8 cellular contexts compared by ENCODE assay signal in genomic region chr19:6730153-6730804, GRCh38. TPM values are rescaled to one million over a fixed set of nuclear protein-coding genes. Genes with fewer than 3 reads are reported as not detected.
DNase-seq lines count a peak whose midpoint lies in the region; ATAC-seq and TF ChIP-seq lines count a peak whose summit lies in the region.

No MANE protein-coding gene starts in this region.

- no peak overlapping the region for H3K27ac ChIP-seq in SJCRH30

- intact Hi-C loops in posterior cingulate gyrus (cut with DNase I) (no loop called here), Caco-2 (cut with micrococcal nuclease; ENCODE audit: unreplicated experiment) (no loop called here)

- CTCF ChIA-PET in Caco-2 (lab: Charles Lee), result no interaction called here

- TF ChIP-seq CTCF in Caco-2 (IDR thresholded peaks at IDR 0.05; ENCODE audit: insufficient read depth in 1 of 2, low read depth in 1 of 2, low read length in 1 of 2, severe bottlenecking in 1 of 2, unreplicated experiment in 1 of 2) (no peak), GM13977 (IDR thresholded peaks at IDR 0.05; ENCODE audit: extremely low read depth, insufficient read depth, missing control alignments) (no peak)

- H3K4me3 Mint-ChIP-seq in Caco-2 (ENCODE audit: unreplicated experiment), result no peak overlapping the region

- H3K4me3 ChIP-seq in SJCRH30 (no peak overlapping the region), Caco-2 (ENCODE audit: low read depth, low read length) (no peak overlapping the region)

- no peaks in the 10 kb centered on the region for H3K4me1 Mint-ChIP-seq in Caco-2 (ENCODE audit: low read depth, unreplicated experiment)

- no peak for TF ChIP-seq POLR2A in erythroblast (IDR thresholded peaks at IDR 0.05; ENCODE audit: low read length)

- no peaks in the 10 kb centered on the region; the same call in 1 of the 2 replicates for H3K27me3 ChIP-seq in SJCRH30
- H3K27me3 ChIP-seq in Caco-2 (replicated peaks; ENCODE audit: control insufficient read depth, insufficient read depth, low read length), result no peaks in the 10 kb centered on the region

- in situ Hi-C loops in GM13977 (cut with MboI; ENCODE audit: low pct_unique_long_range_greater_than_20kb, low sequenced_read_pairs, unreplicated experiment), result loop anchor here (10.0 kb wide), 1 partner anchor 205 kb away; no protein-coding TSS in a partner anchor

- BruUV-seq in Caco-2 (replicated peaks; lab: Mats Ljungman, UMichigan), result no TSS peak

- no peak overlapping the region for H3K27ac Mint-ChIP-seq in Caco-2 (ENCODE audit: unreplicated experiment)

- H3K4me1 ChIP-seq in SJCRH30 (no peaks in the 10 kb centered on the region), Caco-2 (no peaks in the 10 kb centered on the region)

- no peak for ATAC-seq in GM19395 (IDR thresholded peaks at IDR 0.05; ENCODE audit: unreplicated experiment)

- peaks cover 11% of the 10 kb centered on the region for H3K36me3 Mint-ChIP-seq in Caco-2 (ENCODE audit: insufficient read depth, unreplicated experiment)

- DNase-seq in Daoy (ENCODE audit: low read depth) (peak; percentile 32), SJCRH30 (peak; percentile 32 to 38), erythroblast (lab: John Stamatoyannopoulos, UW) (peak; percentile 85 to 89), posterior cingulate gyrus (peak in 6 of 10 donors; percentile 27 to 93 (median 50)), Caco-2 (no peak), NCI-H1092 (lab: John Stamatoyannopoulos, UW) (no peak), GM13977 (ENCODE audit: low spot score) (no peak)

- H3K36me3 ChIP-seq in SJCRH30 (no peaks in the 10 kb centered on the region), Caco-2 (ENCODE audit: control insufficient read depth, insufficient read depth, low read length) (no peaks in the 10 kb centered on the region; the same call in 1 of the 2 replicates)

- H3K9me3 ChIP-seq in SJCRH30 (replicated peaks), result no peaks in the 10 kb centered on the region
- no peaks in the 10 kb centered on the region for H3K9me3 ChIP-seq in Caco-2

- POLR2A ChIA-PET in Caco-2 (lab: Charles Lee), result no interaction called here

- H3K27me3 Mint-ChIP-seq in Caco-2 (ENCODE audit: insufficient read depth, unreplicated experiment), result no peaks in the 10 kb centered on the region

- no peaks in the 10 kb centered on the region for H3K9me3 Mint-ChIP-seq in Caco-2 (ENCODE audit: unreplicated experiment)

RNA-seq across cellular contexts. Expression of gene GPR108, which starts 7.1 kb away (rescaled TPM):
- 26.3 and 35.7 TPM in 2 replicates for total RNA-seq in Daoy (2014; rRNA removed; shearing (Covaris generic))
- 32.0 and 33.2 TPM in 2 replicates for total RNA-seq in SJCRH30 (2014; rRNA removed; shearing (Covaris generic))
- total RNA-seq in Caco-2 (2022), result 48.9 and 53.6 TPM in 2 replicates

RNA-seq across cellular contexts. Expression of gene TRIP10, which starts 9.2 kb away (rescaled TPM):
- total RNA-seq in Daoy (2014; rRNA removed; shearing (Covaris generic)), result 39.6 and 53.9 TPM in 2 replicates
- 39.3 and 40.5 TPM in 2 replicates for total RNA-seq in SJCRH30 (2014; rRNA removed; shearing (Covaris generic))
- 106 and 107 TPM in 2 replicates for total RNA-seq in Caco-2 (2022)

RNA-seq across cellular contexts. Expression of gene C3, which starts 9.8 kb away (rescaled TPM):
- total RNA-seq in Daoy (2014; rRNA removed; shearing (Covaris generic)), result 7.9 and 10.2 TPM in 2 replicates
- not detected in 2 replicates for total RNA-seq in SJCRH30 (2014; rRNA removed; shearing (Covaris generic))
- total RNA-seq in Caco-2 (2022), result 19.3 and 21.7 TPM in 2 replicates

RNA-seq across cellular contexts. Expression of gene SH2D3A, which starts 37.0 kb away (rescaled TPM):
- 1.3 and 1.8 TPM in 2 replicates for total RNA-seq in Daoy (2014; rRNA removed; shearing (Covaris generic))
- not detected in 2 replicates for total RNA-seq in SJCRH30 (2014; rRNA removed; shearing (Covaris generic))
- 20.5 and 24.5 TPM in 2 replicates for total RNA-seq in Caco-2 (2022)

RNA-seq across cellular contexts. Expression of gene VAV1, which starts 42.2 kb away (rescaled TPM):
- 0.40 and 1.7 TPM in 2 replicates for total RNA-seq in Daoy (2014; rRNA removed; shearing (Covaris generic))
- total RNA-seq in SJCRH30 (2014; rRNA removed; shearing (Covaris generic)), result not detected in 2 replicates
- not detected in 2 replicates for total RNA-seq in Caco-2 (2022)

Comparison
In these comparisons a context has a peak if more than half of its experiments do, and no peak if none do; other contexts are left out.
1. DNase-seq: peak in Daoy (single experiment), SJCRH30 (2 of 2), erythroblast (2 of 2) and posterior cingulate gyrus (6 of 10); none in Caco-2 (0 of 2), NCI-H1092 (single experiment) and GM13977 (single experiment).